In the genomic region with DNA sequence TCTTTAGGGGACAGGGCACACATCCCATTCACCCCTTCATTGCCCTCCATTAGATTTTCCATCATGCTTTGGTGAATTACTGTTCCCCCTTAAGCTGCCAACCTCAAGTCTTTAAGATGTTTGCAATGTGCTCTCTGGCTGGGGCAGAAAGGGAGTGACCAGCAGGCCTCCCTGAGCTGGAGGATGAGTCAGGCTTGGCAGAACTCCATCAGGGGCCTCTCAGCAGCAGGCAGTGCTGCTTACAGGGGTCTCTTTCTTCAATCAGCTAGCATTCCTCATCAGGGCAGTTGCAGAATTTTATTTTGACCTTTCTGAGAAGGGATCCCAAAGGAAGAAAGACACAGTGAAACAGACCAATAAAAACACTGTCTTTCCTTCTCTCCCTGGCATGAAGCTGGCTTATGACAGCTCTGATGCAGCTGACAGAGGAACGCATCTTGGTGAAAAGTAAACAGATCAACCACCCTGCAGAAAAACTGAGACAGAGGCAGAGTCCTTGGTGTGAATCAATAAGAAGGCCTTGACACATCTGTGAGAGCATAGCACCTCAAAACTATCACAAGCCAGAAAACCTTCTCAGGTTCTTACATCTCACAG, we compare ENCODE assay signal across 1 cellular context.
TF ChIP-seq lines count a peak whose summit lies in the region.

No MANE protein-coding gene starts in this region.

TF ChIP-seq in neural cell, 6 proteins besides CTCF, POLR2A, EP300 and RAD21 (continued from another document):
- TF ChIP-seq, protein P1, sequence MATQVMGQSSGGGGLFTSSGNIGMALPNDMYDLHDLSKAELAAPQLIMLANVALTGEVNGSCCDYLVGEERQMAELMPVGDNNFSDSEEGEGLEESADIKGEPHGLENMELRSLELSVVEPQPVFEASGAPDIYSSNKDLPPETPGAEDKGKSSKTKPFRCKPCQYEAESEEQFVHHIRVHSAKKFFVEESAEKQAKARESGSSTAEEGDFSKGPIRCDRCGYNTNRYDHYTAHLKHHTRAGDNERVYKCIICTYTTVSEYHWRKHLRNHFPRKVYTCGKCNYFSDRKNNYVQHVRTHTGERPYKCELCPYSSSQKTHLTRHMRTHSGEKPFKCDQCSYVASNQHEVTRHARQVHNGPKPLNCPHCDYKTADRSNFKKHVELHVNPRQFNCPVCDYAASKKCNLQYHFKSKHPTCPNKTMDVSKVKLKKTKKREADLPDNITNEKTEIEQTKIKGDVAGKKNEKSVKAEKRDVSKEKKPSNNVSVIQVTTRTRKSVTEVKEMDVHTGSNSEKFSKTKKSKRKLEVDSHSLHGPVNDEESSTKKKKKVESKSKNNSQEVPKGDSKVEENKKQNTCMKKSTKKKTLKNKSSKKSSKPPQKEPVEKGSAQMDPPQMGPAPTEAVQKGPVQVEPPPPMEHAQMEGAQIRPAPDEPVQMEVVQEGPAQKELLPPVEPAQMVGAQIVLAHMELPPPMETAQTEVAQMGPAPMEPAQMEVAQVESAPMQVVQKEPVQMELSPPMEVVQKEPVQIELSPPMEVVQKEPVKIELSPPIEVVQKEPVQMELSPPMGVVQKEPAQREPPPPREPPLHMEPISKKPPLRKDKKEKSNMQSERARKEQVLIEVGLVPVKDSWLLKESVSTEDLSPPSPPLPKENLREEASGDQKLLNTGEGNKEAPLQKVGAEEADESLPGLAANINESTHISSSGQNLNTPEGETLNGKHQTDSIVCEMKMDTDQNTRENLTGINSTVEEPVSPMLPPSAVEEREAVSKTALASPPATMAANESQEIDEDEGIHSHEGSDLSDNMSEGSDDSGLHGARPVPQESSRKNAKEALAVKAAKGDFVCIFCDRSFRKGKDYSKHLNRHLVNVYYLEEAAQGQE (IDR thresholded peaks at IDR 0.05; ENCODE audit: borderline replicate concordance), result no peak
- TF ChIP-seq EZH2 (IDR thresholded peaks at IDR 0.05; ENCODE audit: borderline replicate concordance, insufficient read depth, low read length, poor library complexity, severe bottlenecking) (no peak), MXI1 (conservative IDR thresholded peaks at IDR 0.05; ENCODE audit: poor library complexity, severe bottlenecking) (no peak)
TF ChIP-seq in neural cell: peak in this region for 0.
